Comparison of ENCODE assay signal across 11 cellular contexts in genomic region chr11:59545179-59546020, GRCh38. TPM values are rescaled to one million over a fixed set of nuclear protein-coding genes. Genes with fewer than 3 reads are reported as not detected.
DNase-seq lines count a peak whose midpoint lies in the region; ATAC-seq, FAIRE-seq and TF ChIP-seq lines count a peak whose summit lies in the region.
"Had no signal": no experiment of that assay in that cellular context is flagged by ENCODE, and none has a peak within 500 bp of the region (broad histone marks: within the 10 kb centered on the region; RNA-seq: fewer than 3 reads in every experiment).

No MANE protein-coding gene starts in this region.

- H4K91ac ChIP-seq in trophoblast cell (ENCODE audit: low read depth, low read length), result no peak overlapping the region

- no peak overlapping the region for H3K23ac ChIP-seq in trophoblast cell (ENCODE audit: low read length)

- H3K79me2 ChIP-seq in trophoblast cell (ENCODE audit: control insufficient read depth, insufficient read depth, low read length, poor library complexity), result no peaks in the 10 kb centered on the region

- no peak overlapping the region for H4K12ac ChIP-seq in trophoblast cell (ENCODE audit: low read depth, low read length)

- H2BK5ac ChIP-seq in trophoblast cell (ENCODE audit: low read depth, low read length, poor library complexity), result no peak overlapping the region

- H3K27ac ChIP-seq in trophoblast cell (ENCODE audit: low read depth, low read length), result no peak overlapping the region

- H3K9me3 ChIP-seq in trophoblast cell (ENCODE audit: insufficient read depth, low read depth, low read length), result no peaks in the 10 kb centered on the region

- FAIRE-seq in H54 (lab: Jason Lieb, UNC), result peak; percentile 93

- ATAC-seq in GM18907 (IDR thresholded peaks at IDR 0.05; ENCODE audit: unreplicated experiment), result no peak
- no peak for ATAC-seq in HG02885 (IDR thresholded peaks at IDR 0.05; ENCODE audit: poor library complexity, unreplicated experiment)
- ATAC-seq: WTC11 had no signal

- H2BK12ac ChIP-seq in trophoblast cell (ENCODE audit: low read length), result no peak overlapping the region

- H3K36me3 ChIP-seq in trophoblast cell (ENCODE audit: control insufficient read depth in 1 of 2, insufficient read depth in 2 of 2, low read length in 2 of 2), result no peaks in the 10 kb centered on the region

- H3K18ac ChIP-seq in trophoblast cell (ENCODE audit: low read length), result no peak overlapping the region

- H4K8ac ChIP-seq in trophoblast cell (ENCODE audit: low read depth, low read length), result no peak overlapping the region

- no CpG with 5 or more reads among the region's 24 CpGs for WGBS in trophoblast cell (ENCODE audit: extremely low coverage, insufficient coverage, insufficient read length)

- no peak overlapping the region for H3K14ac ChIP-seq in trophoblast cell (ENCODE audit: low read length)

- no peak overlapping the region for H2BK120ac ChIP-seq in trophoblast cell (ENCODE audit: insufficient read depth, low read length, poor library complexity)

- no peak; the same call in 1 of the 2 replicates for TF ChIP-seq POLR2A in H54 (IDR thresholded peaks at IDR 0.05; ENCODE audit: low read depth, low read length)

- H3K79me1 ChIP-seq in trophoblast cell (ENCODE audit: low read length), result no peaks in the 10 kb centered on the region

- H3K4me1 ChIP-seq in trophoblast cell (ENCODE audit: control insufficient read depth in 1 of 2, insufficient read depth in 2 of 2, low read length in 2 of 2), result peaks cover 0 to 6% of the 10 kb centered on the region in 2 experiments

- DNase-seq in H54 (ENCODE audit: insufficient read length, low spot score), result no peak
- peak; percentile 90 for DNase-seq in NCI-H460 (ENCODE audit: extremely low read depth, low read depth)
- peak; percentile 34 for DNase-seq in dermis blood vessel endothelial cell
- peak; percentile 76 to 82 for DNase-seq in trophoblast cell
- DNase-seq in NCI-H82 treated with DMSO at 0.1 percent for 48 hours (lab: John Stamatoyannopoulos, UW; ENCODE audit: unreplicated experiment), result no peak
- DNase-seq: activated T-cell treated with anti-CD3 and anti-CD28 coated beads for 4 hours had no signal

- no peak overlapping the region for H3K4ac ChIP-seq in trophoblast cell (ENCODE audit: low read depth, low read length)

- no peak overlapping the region for H2AK5ac ChIP-seq in trophoblast cell (ENCODE audit: low read length)

- no peaks in the 10 kb centered on the region for H3K27me3 ChIP-seq in trophoblast cell (ENCODE audit: insufficient read depth, low read length)

- no peak overlapping the region for H3K9ac ChIP-seq in trophoblast cell (ENCODE audit: low read length)

- no peak overlapping the region for H3K4me3 ChIP-seq in trophoblast cell (ENCODE audit: low read depth, low read length)

- H2AFZ ChIP-seq in trophoblast cell (ENCODE audit: insufficient read depth, low read length, poor library complexity), result no peak overlapping the region

- no peak overlapping the region for H3K4me2 ChIP-seq in trophoblast cell (ENCODE audit: low read length)

RNA-seq across cellular contexts. Expression of gene OR4D9, which starts 34.1 kb away (rescaled TPM):
- total RNA-seq in NCI-H460 (2014; rRNA removed; shearing (Covaris generic)), result not detected in 2 replicates
- not detected in 2 replicates for polyA plus RNA-seq in NCI-H460 (2014; cell fraction: nucleus; rRNA removed)
- total RNA-seq in dermis blood vessel endothelial cell, result under 0.01 TPM in 1 of 2 replicates, not detected in the other
- not detected in 2 replicates for polyA plus RNA-seq in trophoblast cell (2013)
- total RNA-seq: LHCN-M2, pulmonary artery endothelial cell, WTC11 had no signal

RNA-seq across cellular contexts. Expression of gene OR4D11, which starts 42.0 kb away (rescaled TPM):
- not detected in 2 replicates for total RNA-seq in NCI-H460 (2014; rRNA removed; shearing (Covaris generic))
- polyA plus RNA-seq in NCI-H460 (2014; cell fraction: nucleus; rRNA removed), result not detected in 2 replicates
- total RNA-seq in dermis blood vessel endothelial cell, result not detected in 2 replicates
- not detected in 2 replicates for polyA plus RNA-seq in trophoblast cell (2013)
- total RNA-seq: LHCN-M2, pulmonary artery endothelial cell, WTC11 had no signal

Comparison
In these comparisons a context has a peak if more than half of its experiments do, and no peak if none do; other contexts are left out.
1. DNase-seq: peak in NCI-H460 (single experiment), dermis blood vessel endothelial cell (single experiment) and trophoblast cell (2 of 2); none in H54 (single experiment) and NCI-H82 treated with DMSO at 0.1 percent for 48 hours (single experiment).